In genomic region chr5:159965031-159965837, GRCh38 we compare ENCODE assay signal across 8 cellular contexts. TPM values are rescaled to one million over a fixed set of nuclear protein-coding genes. Genes with fewer than 3 reads are reported as not detected.
DNase-seq lines count a peak whose midpoint lies in the region; ATAC-seq and TF ChIP-seq lines count a peak whose summit lies in the region.

No MANE protein-coding gene starts in this region.

- H3K4me1 ChIP-seq in A673 (ENCODE audit: insufficient read depth, low read length, poor library complexity, severe bottlenecking) (no peaks in the 10 kb centered on the region), OCI-LY1 (ENCODE audit: insufficient read depth, low read length, severe bottlenecking) (no peaks in the 10 kb centered on the region), mammary epithelial cell (ENCODE audit: insufficient read depth, low read length) (no peaks in the 10 kb centered on the region), stomach (no peaks in the 10 kb centered on the region)

- H3K9ac ChIP-seq in OCI-LY1 (ENCODE audit: low read length) (no peak overlapping the region), mammary epithelial cell (ENCODE audit: insufficient read depth, low read length) (no peak overlapping the region)

- no peak for TF ChIP-seq EP300 in stomach (IDR thresholded peaks at IDR 0.05)

- dilution Hi-C loops in mammary epithelial cell (cut with HindIII; ENCODE audit: low sequenced_read_pairs), result no loop called here

- H3K27me3 ChIP-seq in A673 (replicated peaks; ENCODE audit: insufficient read depth, low read depth, low read length, poor library complexity) (peaks cover 7% of the 10 kb centered on the region), OCI-LY1 (ENCODE audit: insufficient read depth, low read length) (no peaks in the 10 kb centered on the region), mammary epithelial cell (ENCODE audit: insufficient read depth, low read length) (no peaks in the 10 kb centered on the region), stomach (peaks cover 0 to 41% (median 0%) of the 10 kb centered on the region in 3 donors)

- DNase-seq in A673 (ENCODE audit: low spot score) (peak; percentile 62), mammary epithelial cell (peak; percentile 29), left colon (peak; percentile 30 to 67), stomach (peak; percentile 55), DMS79 (lab: John Stamatoyannopoulos, UW) (no peak)

- intact Hi-C loops in A673 (cut with micrococcal nuclease; ENCODE audit: unreplicated experiment) (loop anchor here (10.0 kb wide), 1 partner anchor 630 kb away; the partner anchor contains the start of gene IL12B), mammary epithelial cell (cut with micrococcal nuclease) (loop anchor here (1.0 kb wide), 1 partner anchor 521 kb away; no protein-coding TSS in a partner anchor), left colon (cut with DNase I, micrococcal nuclease) (no loop called here), stomach (cut with DNase I; ENCODE audit: low total_unique reads) (no loop called here)

- H4K20me1 ChIP-seq in OCI-LY1 (ENCODE audit: insufficient read depth, low read length), result no peaks in the 10 kb centered on the region
- no peaks in the 10 kb centered on the region for H4K20me1 ChIP-seq in mammary epithelial cell (ENCODE audit: insufficient read depth, low read length)

- POLR2A ChIA-PET in A673 (lab: Charles Lee; ENCODE audit: low non-redundant PET), result no interaction called here

- no peaks in the 10 kb centered on the region for H3K36me3 ChIP-seq in A673 (ENCODE audit: insufficient read depth, low read length, poor library complexity, severe bottlenecking)
- no peaks in the 10 kb centered on the region for H3K36me3 ChIP-seq in OCI-LY1 (ENCODE audit: insufficient read depth, low read length)
- no peaks in the 10 kb centered on the region for H3K36me3 ChIP-seq in mammary epithelial cell (ENCODE audit: insufficient read depth, low read length)
- H3K36me3 ChIP-seq in stomach, result no peaks in the 10 kb centered on the region

- no peak overlapping the region for H2AFZ ChIP-seq in OCI-LY1 (ENCODE audit: low read length)
- peak overlapping the region; percentile 7 for H2AFZ ChIP-seq in mammary epithelial cell (ENCODE audit: low read depth, low read length)

- WGBS in mammary epithelial cell (ENCODE audit: low coverage, missing lambda C conversion rate), result 44% methylated on average over 10 of the region's 12 CpGs
- 32 to 43% (median 36%) methylated on average over 12 of the region's 12 CpGs for WGBS in stomach, 5 donors

- BruUV-seq in A673 (replicated peaks; lab: Mats Ljungman, UMichigan) (no TSS peak), mammary epithelial cell (replicated peaks; lab: Mats Ljungman, UMichigan) (no TSS peak)

- TF ChIP-seq POLR2A in stomach (IDR thresholded peaks at IDR 0.05), result no peak

- H3K4me2 ChIP-seq in OCI-LY1 (ENCODE audit: low read length), result no peak overlapping the region
- no peak overlapping the region for H3K4me2 ChIP-seq in mammary epithelial cell (ENCODE audit: insufficient read depth, low read depth, low read length)

- ATAC-seq in left colon (peak; percentile 91), GM18520 (IDR thresholded peaks at IDR 0.05; ENCODE audit: unreplicated experiment) (no peak)

- in situ Hi-C loops in mammary epithelial cell (cut with MboI; ENCODE audit: low sequenced_read_pairs in 2 of 2), result no loop called here

- no peaks in the 10 kb centered on the region for H3K9me2 ChIP-seq in OCI-LY1 (ENCODE audit: low read depth, low read length)

- H3K27ac ChIP-seq in A673 (ENCODE audit: low read depth, low read length, poor library complexity, severe bottlenecking) (no peak overlapping the region), OCI-LY1 (ENCODE audit: low read depth, low read length, poor library complexity, severe bottlenecking) (no peak overlapping the region), mammary epithelial cell (ENCODE audit: insufficient read depth, low read depth, low read length) (no peak overlapping the region), stomach (no peak overlapping the region)

- no peak overlapping the region for H3K4me3 ChIP-seq in A673 (ENCODE audit: low read depth, low read length, poor library complexity, severe bottlenecking)
- no peak overlapping the region for H3K4me3 ChIP-seq in GM12875 (ENCODE audit: low read depth, low read length)
- no peak overlapping the region for H3K4me3 ChIP-seq in OCI-LY1 (ENCODE audit: low read depth, low read length, poor library complexity, severe bottlenecking)
- H3K4me3 ChIP-seq in mammary epithelial cell (replicated peaks in 1 of 3; ENCODE audit: insufficient read depth in 1 of 3, low read depth in 2 of 3, low read length in 3 of 3), result no peak overlapping the region
- H3K4me3 ChIP-seq in stomach, result no peak overlapping the region

- TF ChIP-seq CTCF in A673 (conservative IDR thresholded peaks at IDR 0.05; ENCODE audit: low read depth, low read length) (peak; percentile 61), GM12875 (IDR thresholded peaks at IDR 0.05; ENCODE audit: borderline replicate concordance, insufficient read depth, low read depth, low read length) (peak; percentile 61; the same call in 1 of the 2 replicates), OCI-LY1 (IDR thresholded peaks at IDR 0.05; ENCODE audit: low read length) (peak; percentile 54), mammary epithelial cell (conservative IDR thresholded peaks at IDR 0.05 in 1 of 2, IDR thresholded peaks at IDR 0.05 in 1 of 2; ENCODE audit: extremely low read depth in 1 of 2, insufficient read depth in 1 of 2, low read depth in 1 of 2, low read length in 2 of 2) (peak; percentile 64 to 78), stomach (IDR thresholded peaks at IDR 0.05) (peak in 4 of 7 experiments; percentile 25 to 47 (median 42))

- no peaks in the 10 kb centered on the region for H3K9me3 ChIP-seq in A673 (ENCODE audit: low read depth, low read length, poor library complexity, severe bottlenecking)
- H3K9me3 ChIP-seq in OCI-LY1 (ENCODE audit: low read length), result no peaks in the 10 kb centered on the region
- no peaks in the 10 kb centered on the region for H3K9me3 ChIP-seq in mammary epithelial cell (replicated peaks; ENCODE audit: insufficient read depth, low read length)
- no peaks in the 10 kb centered on the region for H3K9me3 ChIP-seq in stomach

- CTCF ChIA-PET in A673 (lab: Charles Lee) (no interaction called here), mammary epithelial cell (lab: Charles Lee; ENCODE audit: low non-redundant PET) (no interaction called here)

- no peaks in the 10 kb centered on the region for H3F3A ChIP-seq in OCI-LY1 (ENCODE audit: insufficient read depth, low read length)

- H3K79me2 ChIP-seq in OCI-LY1 (ENCODE audit: insufficient read depth, low read length), result no peaks in the 10 kb centered on the region
- H3K79me2 ChIP-seq in mammary epithelial cell (ENCODE audit: insufficient read depth, low read length), result no peaks in the 10 kb centered on the region

RNA-seq across cellular contexts. Expression of gene TTC1, which starts 43.7 kb away (rescaled TPM):
- total RNA-seq in A673 (2021) (61.1 and 66.5 TPM in 2 replicates), mammary epithelial cell (10 to 100 TPM; 41.8 to 46.8 TPM), left colon (10 to 100 TPM; 40.2 to 41.7 TPM), stomach (10 to 100 TPM in 4 of 5 donors, 1 to 10 TPM in 1; 2.3 to 50.0 (median 13.3) TPM)
- polyA plus RNA-seq in mammary epithelial cell (33.0 TPM), stomach (10 to 100 TPM; 31.3 to 48.9 (median 44.5) TPM)
- polyA minus RNA-seq in mammary epithelial cell, result 18.9 TPM

RNA-seq across cellular contexts. Expression of gene ADRA1B, which starts 49.0 kb away (rescaled TPM):
- not detected in 2 replicates for total RNA-seq in A673 (2021)
- under 1 TPM; 0.67 to 0.80 TPM for total RNA-seq in mammary epithelial cell
- polyA plus RNA-seq in mammary epithelial cell, result 0.77 TPM
- polyA minus RNA-seq in mammary epithelial cell, result 5.4 TPM
- total RNA-seq in left colon, result 1 to 10 TPM; 1.1 to 2.5 TPM
- 1 to 10 TPM in 1 of 5 donors, under 1 TPM in 2, not detected in 2; 0.18 to 9.3 (median 0.45) TPM for total RNA-seq in stomach
- under 1 TPM in 2 of 3 donors, not detected in 1; 0.18 to 0.25 TPM for polyA plus RNA-seq in stomach

Comparison
In these comparisons a context has a peak if more than half of its experiments do, and no peak if none do; other contexts are left out.
1. intact Hi-C loops: an anchor here in A673 (10.0 kb wide) and mammary epithelial cell (1.0 kb wide); none called in left colon and stomach.